ENCODE assay signal across 1 cellular context in genomic region chr6:33812669-33813068, GRCh38.
TF ChIP-seq lines count a peak whose summit lies in the region.

No MANE protein-coding gene starts in this region.

TF ChIP-seq in HepG2, 621 proteins besides CTCF, POLR2A, EP300 and RAD21 (continued from another document and continues in another):
- TF ChIP-seq ZNF597 (CRISPR knock-in tag; IDR thresholded peaks at IDR 0.05) (no peak), ZNF264 (CRISPR knock-in tag; IDR thresholded peaks at IDR 0.05) (peak; percentile 80; the same call in 1 of the 2 replicates), MEIS2 (CRISPR knock-in tag; IDR thresholded peaks at IDR 0.05) (peak; percentile 92), GATAD2A (CRISPR knock-in tag; IDR thresholded peaks at IDR 0.05) (peak; percentile 64), MEIS1 (CRISPR knock-in tag; IDR thresholded peaks at IDR 0.05; ENCODE audit: borderline replicate concordance) (no peak), ATF1 (CRISPR knock-in tag; IDR thresholded peaks at IDR 0.05) (no peak), ZNF644 (CRISPR knock-in tag; IDR thresholded peaks at IDR 0.05; ENCODE audit: low read depth) (0 out of 2 replicates have a peak, but pooled peaks have one; percentile 46), ZNF136 (CRISPR knock-in tag; IDR thresholded peaks at IDR 0.05; ENCODE audit: low read depth) (no peak), GMEB1 (CRISPR knock-in tag; IDR thresholded peaks at IDR 0.05; ENCODE audit: borderline replicate concordance) (no peak), KLF15 (CRISPR knock-in tag; IDR thresholded peaks at IDR 0.05; ENCODE audit: borderline replicate concordance) (peak; percentile 89), SP1 (IDR thresholded peaks at IDR 0.05) (no peak), SP1 (CRISPR knock-in tag; IDR thresholded peaks at IDR 0.05) (peak; percentile 49; the same call in 1 of the 2 replicates), SNRNP70 (IDR thresholded peaks at IDR 0.05; ENCODE audit: low read depth, low read length) (no peak), ZFP62 (CRISPR knock-in tag; IDR thresholded peaks at IDR 0.05) (no peak), MLX (CRISPR knock-in tag; IDR thresholded peaks at IDR 0.05) (no peak), HCFC1 (IDR thresholded peaks at IDR 0.05; ENCODE audit: low read depth, low read length) (no peak), NFIB (CRISPR knock-in tag; IDR thresholded peaks at IDR 0.05; ENCODE audit: borderline replicate concordance) (no peak), KLF9 (CRISPR knock-in tag; IDR thresholded peaks at IDR 0.05; ENCODE audit: low read depth) (peak; percentile 73; the same call in 1 of the 2 replicates), POLR2AphosphoS2 (IDR thresholded peaks at IDR 0.05; ENCODE audit: low read depth, low read length) (no peak), ZBTB39 (CRISPR knock-in tag; IDR thresholded peaks at IDR 0.05) (no peak), ZKSCAN1 (IDR thresholded peaks at IDR 0.05; ENCODE audit: low read length) (no peak), ZNF251 (CRISPR knock-in tag; IDR thresholded peaks at IDR 0.05) (no peak), RAD51 (IDR thresholded peaks at IDR 0.05; ENCODE audit: borderline replicate concordance) (no peak), FLYWCH1 (CRISPR knock-in tag; IDR thresholded peaks at IDR 0.05) (peak; percentile 68; the same call in 1 of the 2 replicates), RORA (CRISPR knock-in tag; IDR thresholded peaks at IDR 0.05) (no peak), TRAFD1 (CRISPR knock-in tag; IDR thresholded peaks at IDR 0.05; ENCODE audit: borderline replicate concordance) (0 out of 2 replicates have a peak, but pooled peaks have one; percentile 59), TEF (CRISPR knock-in tag; IDR thresholded peaks at IDR 0.05) (peak; percentile 82), MIER3 (CRISPR knock-in tag; IDR thresholded peaks at IDR 0.05; ENCODE audit: borderline replicate concordance) (peak; percentile 58; the same call in 1 of the 2 replicates), GMEB2 (CRISPR knock-in tag; IDR thresholded peaks at IDR 0.05; ENCODE audit: low read depth) (no peak), ZNF329 (CRISPR knock-in tag; IDR thresholded peaks at IDR 0.05; ENCODE audit: low read depth) (no peak), ZNF160 (CRISPR knock-in tag; IDR thresholded peaks at IDR 0.05) (peak; percentile 89), THAP7 (CRISPR knock-in tag; IDR thresholded peaks at IDR 0.05) (peak; percentile 90; the same call in 1 of the 2 replicates), ZNF275 (CRISPR knock-in tag; IDR thresholded peaks at IDR 0.05; ENCODE audit: borderline replicate concordance) (0 out of 2 replicates have a peak, but pooled peaks have one; percentile 45), MIXL1 (CRISPR knock-in tag; IDR thresholded peaks at IDR 0.05) (peak; percentile 81), ONECUT2 (CRISPR knock-in tag; IDR thresholded peaks at IDR 0.05) (peak; percentile 58; the same call in 1 of the 2 replicates), MYNN (CRISPR knock-in tag; IDR thresholded peaks at IDR 0.05; ENCODE audit: low read depth) (peak; percentile 84; the same call in 1 of the 2 replicates), ZNF318 (CRISPR knock-in tag; IDR thresholded peaks at IDR 0.05) (no peak), ZNF775 (CRISPR knock-in tag; IDR thresholded peaks at IDR 0.05; ENCODE audit: borderline replicate concordance) (no peak), SALL1 (CRISPR knock-in tag; IDR thresholded peaks at IDR 0.05) (peak; percentile 96), FOXK2 (IDR thresholded peaks at IDR 0.05) (no peak), SMAD1 (CRISPR knock-in tag; IDR thresholded peaks at IDR 0.05; ENCODE audit: borderline replicate concordance, low read depth) (no peak), ARNT2 (CRISPR knock-in tag; IDR thresholded peaks at IDR 0.05; ENCODE audit: low read depth) (peak; percentile 89), ZNF740 (CRISPR knock-in tag; IDR thresholded peaks at IDR 0.05) (peak; percentile 64; the same call in 1 of the 2 replicates)
